8 cellular contexts compared by ENCODE assay signal in the genomic region with DNA sequence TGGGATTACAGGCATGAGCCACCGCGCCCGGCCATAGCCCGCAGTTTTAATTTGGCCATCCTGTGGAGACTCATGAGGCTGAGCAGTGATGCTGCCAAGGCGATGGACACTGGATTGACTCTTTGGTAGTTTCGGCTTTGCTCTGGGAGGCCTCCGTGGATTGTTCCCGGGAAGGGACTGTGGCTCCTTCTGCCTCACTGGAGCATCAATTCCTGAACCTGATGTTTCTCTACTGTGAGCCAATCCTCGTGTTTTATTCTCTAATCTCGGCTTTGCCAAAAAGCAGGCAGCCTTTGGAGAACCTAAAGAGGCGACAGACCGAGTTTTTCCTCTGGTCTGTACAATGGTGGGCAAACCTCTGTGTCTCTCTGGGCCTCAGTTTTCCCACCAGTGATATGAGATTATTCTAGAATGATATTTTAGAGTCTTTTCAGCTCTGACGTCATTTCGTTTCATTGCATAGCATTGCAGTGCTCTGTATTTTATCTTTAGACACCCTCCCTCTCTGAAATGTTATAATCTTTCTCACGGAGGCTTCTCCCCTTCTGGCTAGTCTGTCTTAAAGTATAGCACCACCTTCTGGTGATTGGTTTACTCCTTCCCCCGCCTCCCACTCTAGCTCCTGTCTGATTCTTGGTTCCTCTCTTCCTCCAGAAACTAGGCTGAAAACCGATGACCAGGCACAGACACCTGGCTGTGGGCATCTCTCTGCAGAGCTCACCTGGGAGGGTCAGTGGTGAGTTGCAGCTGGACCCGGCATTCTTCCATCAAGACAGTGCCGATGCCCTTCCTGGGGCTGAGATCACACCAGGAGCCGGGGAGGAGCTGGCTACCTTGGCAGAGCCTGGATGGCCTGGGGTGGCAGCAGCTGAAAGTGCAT.
DNase-seq lines count a peak whose midpoint lies in the region; ATAC-seq and TF ChIP-seq lines count a peak whose summit lies in the region.

No MANE protein-coding gene starts in this region.

- no peak overlapping the region for H3K9ac ChIP-seq in OCI-LY1 (ENCODE audit: low read length)

- H3K4me1 ChIP-seq in OCI-LY1 (ENCODE audit: insufficient read depth, low read length, severe bottlenecking) (no peaks in the 10 kb centered on the region), uterus (no peaks in the 10 kb centered on the region)

- H2AFZ ChIP-seq in OCI-LY1 (ENCODE audit: low read length): no peak overlapping the region

- H3K36me3 ChIP-seq in OCI-LY1 (ENCODE audit: insufficient read depth, low read length): no peaks in the 10 kb centered on the region
- no peaks in the 10 kb centered on the region for H3K36me3 ChIP-seq in uterus

- H3K9me3 ChIP-seq in OCI-LY1 (ENCODE audit: low read length) (no peaks in the 10 kb centered on the region), uterus (no peaks in the 10 kb centered on the region)

- intact Hi-C loops in posterior cingulate gyrus (cut with DNase I): loop anchor here (1.0 to 5.0 kb wide), 3 partner anchors 226 to 645 kb away; no protein-coding TSS in a partner anchor
- intact Hi-C loops in uterus (cut with DNase I; ENCODE audit: low total_unique reads): no loop called here

- H3K4me2 ChIP-seq in OCI-LY1 (ENCODE audit: low read length): no peak overlapping the region

- H3K4me3 ChIP-seq in OCI-LY1 (ENCODE audit: low read depth, low read length, poor library complexity, severe bottlenecking) (no peak overlapping the region), uterus (no peak overlapping the region)

- H3K27ac ChIP-seq in OCI-LY1 (ENCODE audit: low read depth, low read length, poor library complexity, severe bottlenecking) (no peak overlapping the region), uterus (no peak overlapping the region)

- peak; percentile 35 for DNase-seq in NCI-H345 (lab: John Stamatoyannopoulos, UW)
- DNase-seq in NCI-H345 treated with DMSO at 0.1 percent for 48 hours (lab: John Stamatoyannopoulos, UW; ENCODE audit: unreplicated experiment): no peak
- peak; percentile 3 for DNase-seq in foreskin melanocyte
- peak in 7 of 10 donors; percentile 19 to 87 (median 38) for DNase-seq in posterior cingulate gyrus
- no peak for DNase-seq in cortex of kidney (lab: John Stamatoyannopoulos, UW)
- no peak for DNase-seq in uterus

- H3K79me2 ChIP-seq in OCI-LY1 (ENCODE audit: insufficient read depth, low read length): no peaks in the 10 kb centered on the region

- H3F3A ChIP-seq in OCI-LY1 (ENCODE audit: insufficient read depth, low read length): no peaks in the 10 kb centered on the region

- H3K27me3 ChIP-seq in OCI-LY1 (ENCODE audit: insufficient read depth, low read length) (no peaks in the 10 kb centered on the region), uterus (no peaks in the 10 kb centered on the region)

- H3K9me2 ChIP-seq in OCI-LY1 (ENCODE audit: low read depth, low read length): no peaks in the 10 kb centered on the region

- peak; percentile 57 for TF ChIP-seq CTCF in OCI-LY1 (IDR thresholded peaks at IDR 0.05; ENCODE audit: low read length)
- peak in 1 of 4 experiments; percentile 25 for TF ChIP-seq CTCF in uterus (IDR thresholded peaks at IDR 0.05)

- no peaks in the 10 kb centered on the region for H4K20me1 ChIP-seq in OCI-LY1 (ENCODE audit: insufficient read depth, low read length)

- no peak for TF ChIP-seq POLR2A in uterus (IDR thresholded peaks at IDR 0.05)

- peak; percentile 68 for ATAC-seq in HG02885 (IDR thresholded peaks at IDR 0.05; ENCODE audit: poor library complexity, unreplicated experiment)

Comparison
In these comparisons a context has a peak if more than half of its experiments do, and no peak if none do; other contexts are left out.
1. DNase-seq: peak in NCI-H345 (single experiment), foreskin melanocyte (single experiment) and posterior cingulate gyrus (7 of 10); none in NCI-H345 treated with DMSO at 0.1 percent for 48 hours (single experiment), cortex of kidney (single experiment) and uterus (0 of 2).